ENCODE assay signal across 14 cellular contexts in the genomic region with DNA sequence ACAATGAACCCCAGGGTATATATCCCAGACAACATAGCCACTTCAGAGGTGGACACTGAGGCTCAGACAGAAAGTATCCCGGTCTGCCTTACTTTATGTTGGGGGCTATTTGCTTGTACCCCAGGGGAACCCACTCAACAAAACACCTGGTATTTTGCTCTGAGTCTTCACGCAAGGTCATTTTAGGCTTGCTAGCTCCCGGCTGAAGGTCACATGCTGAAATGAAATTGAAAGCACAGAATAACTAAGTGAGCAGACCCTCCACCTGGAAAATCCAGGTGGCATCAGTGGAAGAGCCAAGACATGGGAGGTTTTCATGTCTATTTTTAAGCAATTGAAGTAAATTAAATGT. TPM values are rescaled to one million over a fixed set of nuclear protein-coding genes. Genes with fewer than 3 reads are reported as not detected.
DNase-seq lines count a peak whose midpoint lies in the region; ATAC-seq and TF ChIP-seq lines count a peak whose summit lies in the region.
"Had no signal": no experiment of that assay in that cellular context is flagged by ENCODE, and none has a peak within 500 bp of the region (broad histone marks: within the 10 kb centered on the region; RNA-seq: fewer than 3 reads in every experiment).

No MANE protein-coding gene starts in this region.

- no peak overlapping the region for H3K14ac ChIP-seq in neuronal stem cell (ENCODE audit: low read length)

- intact Hi-C loops in activated CD4-positive, alpha-beta T cell treated with anti-CD3 and anti-CD28 coated beads, Interleukin-2, amount 10 ng/mL, durations not matched to agents 24 days and 14 days (cut with micrococcal nuclease): no loop called here
- intact Hi-C loops in activated T-helper 1 cell treated with anti-CD3 and anti-CD28 coated beads, Interleukin-12 subunit alpha, Interleukin-12 subunit beta, Interleukin-2, Interleukin-4 antibody, amounts not matched to agents 30 ng/mL and 10 ng/mL and 1 ng/mL, durations not matched to agents 14 hours and 24 hours and 36 hours (cut with micrococcal nuclease): loop anchor here (1.0 kb wide), 2 partner anchors 8 to 20 kb away; no protein-coding TSS in a partner anchor
- intact Hi-C loops in MCF 10A (cut with micrococcal nuclease): no loop called here

- CTCF ChIA-PET in MCF 10A (lab: Yijun Ruan, JAX): interaction anchor here (0.6 to 1.3 kb wide), 3 partner anchors 21 to 168 kb away, joined by 3 to 4 read pairs (median 3); no protein-coding TSS in a partner anchor

- peak overlapping the region; percentile 71 for H2AFZ ChIP-seq in neuronal stem cell (ENCODE audit: low read length)

- no peak overlapping the region for H2AK5ac ChIP-seq in neuronal stem cell (ENCODE audit: low read depth, low read length)

- no peak overlapping the region for H2BK120ac ChIP-seq in neuronal stem cell (ENCODE audit: low read depth, low read length)

- no peak overlapping the region for H3K18ac ChIP-seq in neuronal stem cell (ENCODE audit: low read length)

- H3K4me1 ChIP-seq in neuronal stem cell (ENCODE audit: control insufficient read depth in 2 of 2, insufficient read depth in 1 of 2, low read depth in 1 of 2, low read length in 2 of 2): peaks cover 4 to 6% of the 10 kb centered on the region in 2 donors

- H4K8ac ChIP-seq in neuronal stem cell (ENCODE audit: low read depth, low read length): no peak overlapping the region

- no peak overlapping the region for H2BK12ac ChIP-seq in neuronal stem cell (ENCODE audit: low read length)

- no peak overlapping the region for H2BK5ac ChIP-seq in neuronal stem cell (ENCODE audit: low read length)

- peak; percentile 68 for DNase-seq in activated CD4-positive, alpha-beta T cell treated with anti-CD3 and anti-CD28 coated beads, Interleukin-2, amount 10 ng/mL, durations not matched to agents 24 days and 14 days
- DNase-seq in activated CD4-positive, alpha-beta T cell treated with anti-CD3 and anti-CD28 coated beads, Interleukin-2, amount 50 U/mL, for 1 hour: no peak
- DNase-seq in HL-60 (ENCODE audit: low read depth in 1 of 2, low spot score in 1 of 2): no peak
- DNase-seq in activated T-helper 1 cell treated with anti-CD3 and anti-CD28 coated beads, Interleukin-12 subunit alpha, Interleukin-12 subunit beta, Interleukin-2, Interleukin-4 antibody, amounts not matched to agents 30 ng/mL and 10 ng/mL and 1 ng/mL, durations not matched to agents 14 hours and 24 hours and 36 hours (ENCODE audit: low spot score): no peak
- DNase-seq in neuronal stem cell (ENCODE audit: low spot score): no peak
- DNase-seq in MCF 10A (ENCODE audit: unreplicated experiment): no peak
- DNase-seq in activated effector memory CD4-positive, alpha-beta T cell treated with Interleukin-2 at 50 U/mL for 16 hours: no peak
- DNase-seq: activated CD4-positive, CD25-positive, alpha-beta regulatory T cell treated with anti-CD3 and anti-CD28 coated beads, Interleukin-2, amount 50 U/mL, for 72 hours; dermis blood vessel endothelial cell; H9; NCI-H1092; stimulated activated CD4-positive, alpha-beta T cell treated with anti-CD3 and anti-CD28 coated beads, Interleukin-4, amount 100 ng/mL, for 1 hour had no signal

- no peak overlapping the region for H3K4ac ChIP-seq in neuronal stem cell (ENCODE audit: low read length)

- H3K36me3 Mint-ChIP-seq in activated CD4-positive, alpha-beta T cell treated with anti-CD3 and anti-CD28 coated beads, Interleukin-2, amount 10 ng/mL, durations not matched to agents 24 days and 14 days (ENCODE audit: low read depth): peaks cover 6% of the 10 kb centered on the region
- peaks cover 4% of the 10 kb centered on the region for H3K36me3 Mint-ChIP-seq in activated T-helper 1 cell treated with anti-CD3 and anti-CD28 coated beads, Interleukin-12 subunit alpha, Interleukin-12 subunit beta, Interleukin-2, Interleukin-4 antibody, amounts not matched to agents 30 ng/mL and 10 ng/mL and 1 ng/mL, durations not matched to agents 14 hours and 24 hours and 36 hours (ENCODE audit: low read depth)
- H3K36me3 Mint-ChIP-seq in MCF 10A (ENCODE audit: insufficient read depth, unreplicated experiment): no peaks in the 10 kb centered on the region

- H3K9ac ChIP-seq in neuronal stem cell (ENCODE audit: low read depth, low read length, poor library complexity): no peak overlapping the region

- H2BK15ac ChIP-seq in neuronal stem cell (ENCODE audit: low read length): no peak overlapping the region

- H3K9me3 Mint-ChIP-seq in activated CD4-positive, alpha-beta T cell treated with anti-CD3 and anti-CD28 coated beads, Interleukin-2, amount 10 ng/mL, durations not matched to agents 24 days and 14 days: peaks cover 13% of the 10 kb centered on the region
- H3K9me3 Mint-ChIP-seq in activated T-helper 1 cell treated with anti-CD3 and anti-CD28 coated beads, Interleukin-12 subunit alpha, Interleukin-12 subunit beta, Interleukin-2, Interleukin-4 antibody, amounts not matched to agents 30 ng/mL and 10 ng/mL and 1 ng/mL, durations not matched to agents 14 hours and 24 hours and 36 hours: peaks cover 7% of the 10 kb centered on the region
- H3K9me3 Mint-ChIP-seq in MCF 10A (ENCODE audit: unreplicated experiment): no peaks in the 10 kb centered on the region

- POLR2A ChIA-PET in MCF 10A (lab: Yijun Ruan, JAX): interaction anchor here (0.6 kb wide), 1 partner anchor 777 kb away, joined by 3 read pairs; no protein-coding TSS in a partner anchor

- H3K79me1 ChIP-seq in neuronal stem cell (ENCODE audit: low read depth, low read length): no peaks in the 10 kb centered on the region

- ATAC-seq in HG02870 (IDR thresholded peaks at IDR 0.05; ENCODE audit: unreplicated experiment): no peak

- no peak overlapping the region for H4K91ac ChIP-seq in neuronal stem cell (ENCODE audit: low read depth, low read length, poor library complexity)

- peak overlapping the region; percentile 68; the same call in 1 of the 2 replicates for H3K27ac ChIP-seq in HL-60 (replicated peaks)
- H3K27ac ChIP-seq in neuronal stem cell (replicated peaks; ENCODE audit: low read length): no peak overlapping the region

- no peak overlapping the region for H3K23ac ChIP-seq in neuronal stem cell (ENCODE audit: low read depth, low read length, poor library complexity)

- no peak overlapping the region for H3K4me2 ChIP-seq in neuronal stem cell (ENCODE audit: insufficient read depth, low read length, poor library complexity, severe bottlenecking)

- BruUV-seq in MCF 10A (replicated peaks; lab: Mats Ljungman, UMichigan): no TSS peak

- H3K27ac Mint-ChIP-seq in activated CD4-positive, alpha-beta T cell treated with anti-CD3 and anti-CD28 coated beads, Interleukin-2, amount 10 ng/mL, durations not matched to agents 24 days and 14 days: peak overlapping the region; percentile 55
- H3K27ac Mint-ChIP-seq in activated T-helper 1 cell treated with anti-CD3 and anti-CD28 coated beads, Interleukin-12 subunit alpha, Interleukin-12 subunit beta, Interleukin-2, Interleukin-4 antibody, amounts not matched to agents 30 ng/mL and 10 ng/mL and 1 ng/mL, durations not matched to agents 14 hours and 24 hours and 36 hours: no peak overlapping the region
- no peak overlapping the region for H3K27ac Mint-ChIP-seq in MCF 10A (ENCODE audit: low read depth, unreplicated experiment)
- H3K27ac Mint-ChIP-seq: H9 had no signal

- H3K4me3 Mint-ChIP-seq in activated CD4-positive, alpha-beta T cell treated with anti-CD3 and anti-CD28 coated beads, Interleukin-2, amount 10 ng/mL, durations not matched to agents 24 days and 14 days: no peak overlapping the region
- H3K4me3 Mint-ChIP-seq in activated T-helper 1 cell treated with anti-CD3 and anti-CD28 coated beads, Interleukin-12 subunit alpha, Interleukin-12 subunit beta, Interleukin-2, Interleukin-4 antibody, amounts not matched to agents 30 ng/mL and 10 ng/mL and 1 ng/mL, durations not matched to agents 14 hours and 24 hours and 36 hours: peak overlapping the region; percentile 17
- H3K4me3 Mint-ChIP-seq in MCF 10A (ENCODE audit: unreplicated experiment): no peak overlapping the region
- H3K4me3 Mint-ChIP-seq: H9 had no signal

- H3K9me3 ChIP-seq in neuronal stem cell (replicated peaks in 1 of 2; ENCODE audit: control insufficient read depth in 2 of 2, insufficient read depth in 1 of 2, low read depth in 1 of 2, low read length in 2 of 2): peaks cover 0 to 2% of the 10 kb centered on the region in 2 donors
- H3K9me3 ChIP-seq: tibial nerve had no signal

- peaks cover 2% of the 10 kb centered on the region for H3K27me3 Mint-ChIP-seq in activated CD4-positive, alpha-beta T cell treated with anti-CD3 and anti-CD28 coated beads, Interleukin-2, amount 10 ng/mL, durations not matched to agents 24 days and 14 days
- no peaks in the 10 kb centered on the region for H3K27me3 Mint-ChIP-seq in activated T-helper 1 cell treated with anti-CD3 and anti-CD28 coated beads, Interleukin-12 subunit alpha, Interleukin-12 subunit beta, Interleukin-2, Interleukin-4 antibody, amounts not matched to agents 30 ng/mL and 10 ng/mL and 1 ng/mL, durations not matched to agents 14 hours and 24 hours and 36 hours (ENCODE audit: insufficient read depth)
- H3K27me3 Mint-ChIP-seq in MCF 10A (ENCODE audit: insufficient read depth, unreplicated experiment): peaks cover 19% of the 10 kb centered on the region

- TF ChIP-seq CTCF in HL-60 (IDR thresholded peaks at IDR 0.05; ENCODE audit: insufficient read depth, low read length): no peak
- no peak for TF ChIP-seq CTCF in MCF 10A (IDR thresholded peaks at IDR 0.05; ENCODE audit: unreplicated experiment)

- H3K36me3 ChIP-seq in neuronal stem cell (replicated peaks in 1 of 2; ENCODE audit: control insufficient read depth in 2 of 2, insufficient read depth in 2 of 2, low read length in 2 of 2): no peaks in the 10 kb centered on the region
- H3K36me3 ChIP-seq: tibial nerve had no signal

- H3K4me1 Mint-ChIP-seq in activated CD4-positive, alpha-beta T cell treated with anti-CD3 and anti-CD28 coated beads, Interleukin-2, amount 10 ng/mL, durations not matched to agents 24 days and 14 days: peaks cover 73% of the 10 kb centered on the region
- peaks cover 82% of the 10 kb centered on the region for H3K4me1 Mint-ChIP-seq in activated T-helper 1 cell treated with anti-CD3 and anti-CD28 coated beads, Interleukin-12 subunit alpha, Interleukin-12 subunit beta, Interleukin-2, Interleukin-4 antibody, amounts not matched to agents 30 ng/mL and 10 ng/mL and 1 ng/mL, durations not matched to agents 14 hours and 24 hours and 36 hours (ENCODE audit: low read depth)
- peaks cover 16% of the 10 kb centered on the region for H3K4me1 Mint-ChIP-seq in MCF 10A (ENCODE audit: insufficient read depth, unreplicated experiment)

- H3K27me3 ChIP-seq in HL-60 (ENCODE audit: insufficient read depth, poor library complexity, severe bottlenecking) (no peaks in the 10 kb centered on the region), neuronal stem cell (ENCODE audit: control insufficient read depth in 3 of 3, insufficient read depth in 3 of 3, low read depth in 1 of 3, low read length in 3 of 3) (no peaks in the 10 kb centered on the region)

- WGBS in neuronal stem cell (ENCODE audit: extremely low coverage in 2 of 2, insufficient read length in 2 of 2, insufficient replicate concordance in 1 of 2), 2 donors: no CpG with 5 or more reads among the region's 3 CpGs

- no peak overlapping the region for H3K4me3 ChIP-seq in HL-60 (replicated peaks; ENCODE audit: insufficient read depth, low read length)
- no peak overlapping the region for H3K4me3 ChIP-seq in neuronal stem cell (ENCODE audit: low read length in 2 of 2)
- H3K4me3 ChIP-seq: tibial nerve had no signal

RNA-seq across cellular contexts. Expression of a gene that starts 4.1 kb away (rescaled TPM):
- total RNA-seq in activated CD4-positive, alpha-beta T cell treated with anti-CD3 and anti-CD28 coated beads, Interleukin-2, amount 10 ng/mL, durations not matched to agents 24 days and 14 days: 11.0 and 13.6 TPM in 2 replicates
- 12.5 and 14.5 TPM in 2 replicates for total RNA-seq in activated T-helper 1 cell treated with anti-CD3 and anti-CD28 coated beads, Interleukin-12 subunit alpha, Interleukin-12 subunit beta, Interleukin-2, Interleukin-4 antibody, amounts not matched to agents 30 ng/mL and 10 ng/mL and 1 ng/mL, durations not matched to agents 14 hours and 24 hours and 36 hours
- polyA plus RNA-seq in neuronal stem cell (2013, experiment 1 of 2): 5.1 TPM
- polyA plus RNA-seq in neuronal stem cell (2013, experiment 2 of 2): 4.5 TPM
- total RNA-seq in MCF 10A (2022): 3.7 and 4.1 TPM in 2 replicates
